ENCODE assay signal across 8 cellular contexts in the genomic region with DNA sequence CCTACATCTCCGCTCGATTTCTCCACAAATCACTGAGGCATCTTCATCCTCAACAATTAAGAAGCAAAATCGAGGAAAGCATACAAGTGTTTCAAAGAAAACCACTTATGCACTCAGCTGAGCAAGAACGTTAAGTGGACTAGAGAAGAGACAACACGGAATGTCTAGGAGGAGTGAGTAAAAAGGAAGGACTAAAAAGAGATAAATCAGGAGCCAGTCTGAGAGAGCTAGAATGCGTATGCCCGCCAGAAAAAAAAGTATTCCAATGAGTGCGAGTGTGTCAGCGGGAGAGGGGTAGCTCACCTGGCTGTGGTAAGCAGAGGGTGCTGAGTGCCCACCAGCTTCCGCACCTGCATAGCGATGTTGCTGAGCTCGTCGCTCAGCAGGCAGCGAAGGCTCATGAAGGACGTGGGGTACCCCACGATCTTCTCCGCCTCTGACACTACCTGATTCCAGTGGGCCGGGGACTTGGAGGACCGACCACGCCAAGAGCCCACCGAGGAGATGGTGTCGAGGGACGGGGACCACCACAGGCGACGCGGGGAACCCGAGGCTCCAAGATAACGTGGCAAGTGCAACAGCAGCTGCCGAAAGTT. TPM values are rescaled to one million over a fixed set of nuclear protein-coding genes. Genes with fewer than 3 reads are reported as not detected.
DNase-seq lines count a peak whose midpoint lies in the region; ATAC-seq and TF ChIP-seq lines count a peak whose summit lies in the region.

No MANE protein-coding gene starts in this region.

- POLR2A ChIA-PET in CD8-positive, alpha-beta T cell (lab: Charles Lee): interaction anchor here (0.7 to 1.5 kb wide), 14 partner anchors 10 to 1637 kb away, joined by 3 to 6 read pairs (median 3); a partner anchor contains a TSS
- POLR2A ChIA-PET in OCI-LY7 (lab: Charles Lee): interaction anchor here (0.6 to 4.1 kb wide), 25 partner anchors 10 to 479 kb away, joined by 3 to 32 read pairs (median 4); no protein-coding TSS in a partner anchor

- peaks cover 25% of the 10 kb centered on the region for H3K36me3 Mint-ChIP-seq in CD8-positive, alpha-beta T cell
- H3K36me3 Mint-ChIP-seq in activated naive CD8-positive, alpha-beta T cell treated with anti-CD3 and anti-CD28 coated beads, Interleukin-2, amount 50 U/mL, for 24 hours (ENCODE audit: low read depth): peaks cover 1% of the 10 kb centered on the region

- no CpG with 5 or more reads among the region's 29 CpGs for WGBS in iPS DF 6.9 (ENCODE audit: insufficient coverage, insufficient read length)

- in situ Hi-C loops in gastrocnemius medialis (cut with MboI; ENCODE audit: low sequenced_read_pairs in 4 of 4): no loop called here

- no peaks in the 10 kb centered on the region for H3K9me3 ChIP-seq in CD8-positive, alpha-beta T cell (ENCODE audit: low read length)
- H3K9me3 ChIP-seq in OCI-LY7 (ENCODE audit: low read length): no peaks in the 10 kb centered on the region
- no peaks in the 10 kb centered on the region for H3K9me3 ChIP-seq in iPS DF 6.9 (ENCODE audit: control insufficient read depth, insufficient read depth, low read length)
- no peaks in the 10 kb centered on the region for H3K9me3 ChIP-seq in gastrocnemius medialis

- peak; percentile 35 for ATAC-seq in CD8-positive, alpha-beta T cell
- ATAC-seq in GM19043 (IDR thresholded peaks at IDR 0.05; ENCODE audit: low read depth, unreplicated experiment): peak; percentile 28
- peak; percentile 15 for ATAC-seq in HG03196 (IDR thresholded peaks at IDR 0.05; ENCODE audit: unreplicated experiment)
- peak; percentile 21 for ATAC-seq in activated naive CD8-positive, alpha-beta T cell treated with anti-CD3 and anti-CD28 coated beads, Interleukin-2, amount 50 U/mL, for 24 hours
- peak; percentile 6 to 10 for ATAC-seq in gastrocnemius medialis

- no peaks in the 10 kb centered on the region for H3K9me3 Mint-ChIP-seq in CD8-positive, alpha-beta T cell
- no peaks in the 10 kb centered on the region for H3K9me3 Mint-ChIP-seq in activated naive CD8-positive, alpha-beta T cell treated with anti-CD3 and anti-CD28 coated beads, Interleukin-2, amount 50 U/mL, for 24 hours

- peak overlapping the region; percentile 98 for H3K4me3 Mint-ChIP-seq in CD8-positive, alpha-beta T cell
- peak overlapping the region; percentile 92 for H3K4me3 Mint-ChIP-seq in activated naive CD8-positive, alpha-beta T cell treated with anti-CD3 and anti-CD28 coated beads, Interleukin-2, amount 50 U/mL, for 24 hours

- no peaks in the 10 kb centered on the region for H3K36me3 ChIP-seq in CD8-positive, alpha-beta T cell (ENCODE audit: insufficient read depth, low read length)
- H3K36me3 ChIP-seq in OCI-LY7 (ENCODE audit: insufficient read depth, low read length) (peaks cover 27% of the 10 kb centered on the region), iPS DF 6.9 (ENCODE audit: control insufficient read depth, insufficient read depth, low read length) (no peaks in the 10 kb centered on the region), gastrocnemius medialis (no peaks in the 10 kb centered on the region)

- peak overlapping the region; percentile 61; the same call in 1 of the 2 replicates for H2AFZ ChIP-seq in OCI-LY7 (ENCODE audit: low read length)

- no peaks in the 10 kb centered on the region for H4K20me1 ChIP-seq in OCI-LY7 (ENCODE audit: insufficient read depth, low read length)

- peaks cover 14% of the 10 kb centered on the region for H3K4me1 ChIP-seq in CD8-positive, alpha-beta T cell (ENCODE audit: insufficient read depth, low read length)
- H3K4me1 ChIP-seq in OCI-LY7 (ENCODE audit: insufficient read depth, low read length, poor library complexity, severe bottlenecking) (peaks cover 19% of the 10 kb centered on the region), iPS DF 6.9 (ENCODE audit: control insufficient read depth, insufficient read depth, low read length) (no peaks in the 10 kb centered on the region), gastrocnemius medialis (peaks cover 12 to 17% of the 10 kb centered on the region in 2 donors)

- H3K4me3 ChIP-seq in CD8-positive, alpha-beta T cell (ENCODE audit: low read depth, low read length): peak overlapping the region; percentile 93
- H3K4me3 ChIP-seq in OCI-LY7 (ENCODE audit: low read depth, low read length, poor library complexity, severe bottlenecking) (peak overlapping the region; percentile 86), iPS DF 6.9 (ENCODE audit: low read length) (peak overlapping the region; percentile 88), gastrocnemius medialis (peak overlapping the region; percentile 79 to 89 (median 82))

- H3K27me3 ChIP-seq in CD8-positive, alpha-beta T cell (ENCODE audit: insufficient read depth, low read length): no peaks in the 10 kb centered on the region
- H3K27me3 ChIP-seq in iPS DF 6.9 (ENCODE audit: control insufficient read depth, insufficient read depth, low read length) (no peaks in the 10 kb centered on the region), gastrocnemius medialis (no peaks in the 10 kb centered on the region)

- H3K4me1 Mint-ChIP-seq in CD8-positive, alpha-beta T cell (ENCODE audit: low read depth): peaks cover 32% of the 10 kb centered on the region
- peaks cover 21% of the 10 kb centered on the region for H3K4me1 Mint-ChIP-seq in activated naive CD8-positive, alpha-beta T cell treated with anti-CD3 and anti-CD28 coated beads, Interleukin-2, amount 50 U/mL, for 24 hours

- peaks cover 49% of the 10 kb centered on the region; the same call in 1 of the 2 replicates for H3K79me2 ChIP-seq in OCI-LY7 (ENCODE audit: insufficient read depth, low read depth, low read length)

- no peaks in the 10 kb centered on the region for H3K27me3 Mint-ChIP-seq in CD8-positive, alpha-beta T cell (ENCODE audit: low read depth)
- no peaks in the 10 kb centered on the region for H3K27me3 Mint-ChIP-seq in activated naive CD8-positive, alpha-beta T cell treated with anti-CD3 and anti-CD28 coated beads, Interleukin-2, amount 50 U/mL, for 24 hours

- DNase-seq in CD8-positive, alpha-beta T cell: peak in 6 of 7 experiments; percentile 9 to 59 (median 33)
- DNase-seq in OCI-LY7 (ENCODE audit: low spot score) (peak; percentile 74), iPS DF 6.9 (ENCODE audit: low read depth, low spot score) (no peak), gastrocnemius medialis (peak; percentile 3 to 13), NCI-H2196 treated with DMSO at 0.1 percent for 48 hours (lab: John Stamatoyannopoulos, UW; ENCODE audit: unreplicated experiment) (no peak)
- peak; percentile 37 for DNase-seq in activated naive CD8-positive, alpha-beta T cell treated with anti-CD3 and anti-CD28 coated beads, Interleukin-2, amount 50 U/mL, for 24 hours

- TF ChIP-seq CTCF in CD8-positive, alpha-beta T cell (IDR thresholded peaks at IDR 0.05): no peak
- TF ChIP-seq CTCF in OCI-LY7 (conservative IDR thresholded peaks at IDR 0.05; ENCODE audit: low read length): no peak
- peak in 1 of 5 experiments; percentile 7 for TF ChIP-seq CTCF in gastrocnemius medialis (IDR thresholded peaks at IDR 0.05 in 4 of 5, conservative IDR thresholded peaks at IDR 0.05 in 1 of 5)

- peak overlapping the region; percentile 98 for H3K27ac Mint-ChIP-seq in CD8-positive, alpha-beta T cell
- peak overlapping the region; percentile 94 for H3K27ac Mint-ChIP-seq in activated naive CD8-positive, alpha-beta T cell treated with anti-CD3 and anti-CD28 coated beads, Interleukin-2, amount 50 U/mL, for 24 hours

- no peak for TF ChIP-seq POLR2A in gastrocnemius medialis (IDR thresholded peaks at IDR 0.05)

- H3K27ac ChIP-seq in CD8-positive, alpha-beta T cell (ENCODE audit: low read depth, low read length): peak overlapping the region; percentile 69
- H3K27ac ChIP-seq in OCI-LY7 (ENCODE audit: low read depth, low read length, poor library complexity, severe bottlenecking): peak overlapping the region; percentile 90
- H3K27ac ChIP-seq in iPS DF 6.9 (ENCODE audit: low read length): no peak overlapping the region
- peak overlapping the region; percentile 92 to 98 (median 94) for H3K27ac ChIP-seq in gastrocnemius medialis

- BruUV-seq in OCI-LY7 (replicated peaks; lab: Mats Ljungman, UMichigan): TSS peak; percentile 54

- intact Hi-C loops in CD8-positive, alpha-beta T cell (cut with DNase I, micrococcal nuclease): loop anchor here (1.0 to 5.0 kb wide), 13 partner anchors 32 to 1639 kb away; a partner anchor contains a TSS
- intact Hi-C loops in OCI-LY7 (cut with micrococcal nuclease; ENCODE audit: unreplicated experiment) (loop anchor here (1.0 to 5.0 kb wide), 5 partner anchors 31 to 341 kb away; a partner anchor contains a TSS), gastrocnemius medialis (cut with DNase I; ENCODE audit: low total_unique reads) (loop anchor here (1.0 to 10.0 kb wide), 4 partner anchors 31 to 344 kb away; a partner anchor contains a TSS)

- peak overlapping the region; percentile 80 for H3K4me2 ChIP-seq in OCI-LY7 (ENCODE audit: low read length)

- H3K9me2 ChIP-seq in OCI-LY7 (ENCODE audit: insufficient read depth, low read length): no peaks in the 10 kb centered on the region

- CTCF ChIA-PET in CD8-positive, alpha-beta T cell (lab: Charles Lee): interaction anchor here (1.2 to 1.5 kb wide), 3 partner anchors 11 to 499 kb away, joined by 3 to 7 read pairs (median 3); a partner anchor contains a TSS
- CTCF ChIA-PET in OCI-LY7 (lab: Charles Lee; ENCODE audit: unreplicated experiment): interaction anchor here (0.8 to 1.0 kb wide), 4 partner anchors 30 to 328 kb away, joined by 3 to 4 read pairs (median 4); no protein-coding TSS in a partner anchor

RNA-seq across cellular contexts. Expression of a gene that starts 0.6 kb away (rescaled TPM):
- total RNA-seq in CD8-positive, alpha-beta T cell: 1 to 10 TPM; 3.7 to 4.7 TPM
- total RNA-seq in OCI-LY7 (2014; rRNA removed; shearing (Covaris generic)): 7.4 and 14.7 TPM in 2 replicates
- total RNA-seq in OCI-LY7 (2022): 24.9 and 25.2 TPM in 2 replicates
- total RNA-seq in gastrocnemius medialis: 10 to 100 TPM in 2 of 4 donors, 1 to 10 TPM in 2; 6.6 to 14.3 (median 10.0) TPM

RNA-seq across cellular contexts. Expression of a gene that starts 31.1 kb away (rescaled TPM):
- total RNA-seq in CD8-positive, alpha-beta T cell: under 1 TPM; 0.19 to 0.44 TPM
- 16.0 and 21.5 TPM in 2 replicates for total RNA-seq in OCI-LY7 (2014; rRNA removed; shearing (Covaris generic))
- total RNA-seq in OCI-LY7 (2022): 29.4 and 31.3 TPM in 2 replicates
- total RNA-seq in gastrocnemius medialis: 10 to 100 TPM in 3 of 4 donors, 1 to 10 TPM in 1; 3.8 to 32.5 (median 19.4) TPM

Comparison
In these comparisons a context has a peak if more than half of its experiments do, and no peak if none do; other contexts are left out.
1. DNase-seq: peak in CD8-positive, alpha-beta T cell (6 of 7), OCI-LY7 (single experiment), activated naive CD8-positive, alpha-beta T cell treated with anti-CD3 and anti-CD28 coated beads, Interleukin-2, amount 50 U/mL, for 24 hours (single experiment) and gastrocnemius medialis (2 of 2); none in iPS DF 6.9 (single experiment) and NCI-H2196 treated with DMSO at 0.1 percent for 48 hours (single experiment).
2. Peak in every context shown above with its lines, with median percentiles within 50 percentile points of each other: ATAC-seq and H3K4me3 ChIP-seq.